ENCODE assay signal across 14 cellular contexts in the genomic region with DNA sequence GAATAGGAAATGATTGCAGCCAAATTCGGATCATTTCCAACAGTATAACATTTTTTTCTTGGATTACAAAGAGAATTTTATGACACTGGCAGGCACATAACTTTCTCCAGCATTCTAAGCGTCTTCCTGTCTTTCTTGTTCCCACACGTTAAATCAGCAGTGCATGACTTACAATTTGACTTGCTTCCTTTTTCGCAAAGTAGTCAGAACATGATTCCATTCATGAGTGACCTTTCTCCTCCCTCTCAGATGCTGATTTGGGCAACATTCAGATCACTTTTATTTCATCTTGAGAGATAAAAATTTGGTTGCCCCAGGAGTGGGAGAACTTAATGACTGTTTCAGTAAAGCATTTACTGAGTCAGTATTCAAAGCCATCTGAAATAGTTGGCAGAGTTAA.
DNase-seq lines count a peak whose midpoint lies in the region; ATAC-seq, FAIRE-seq and TF ChIP-seq lines count a peak whose summit lies in the region.
"Had no signal": no experiment of that assay in that cellular context is flagged by ENCODE, and none has a peak within 500 bp of the region (broad histone marks: within the 10 kb centered on the region; RNA-seq: fewer than 3 reads in every experiment).

No MANE protein-coding gene starts in this region.

- peak overlapping the region; percentile 56 for H3K4me2 ChIP-seq in mammary epithelial cell (ENCODE audit: insufficient read depth, low read depth, low read length)

- peaks cover 87% of the 10 kb centered on the region for H3K4me1 ChIP-seq in mammary epithelial cell (ENCODE audit: insufficient read depth, low read length)

- H3K4me3 ChIP-seq in mammary epithelial cell (replicated peaks in 1 of 3; ENCODE audit: insufficient read depth in 1 of 3, low read depth in 2 of 3, low read length in 3 of 3) = no peak overlapping the region

- H3K4me3 Mint-ChIP-seq in memory B cell = no peak overlapping the region

- intact Hi-C loops in mammary epithelial cell (cut with micrococcal nuclease) = no loop called here

- no peak for TF ChIP-seq CTCF in GM10266 (IDR thresholded peaks at IDR 0.05; ENCODE audit: control insufficient read depth, insufficient read depth, low read depth, missing control alignments)
- no peak for TF ChIP-seq CTCF in mammary epithelial cell (conservative IDR thresholded peaks at IDR 0.05 in 1 of 2, IDR thresholded peaks at IDR 0.05 in 1 of 2; ENCODE audit: extremely low read depth in 1 of 2, insufficient read depth in 1 of 2, low read depth in 1 of 2, low read length in 2 of 2)

- H3K27ac ChIP-seq in mammary epithelial cell (ENCODE audit: insufficient read depth, low read depth, low read length) = peak overlapping the region; percentile 87
- H3K27ac ChIP-seq: C4-2B had no signal

- H3K9me3 ChIP-seq in mammary epithelial cell (replicated peaks; ENCODE audit: insufficient read depth, low read length) = no peaks in the 10 kb centered on the region

- no peaks in the 10 kb centered on the region for H3K79me2 ChIP-seq in mammary epithelial cell (ENCODE audit: insufficient read depth, low read length)

- H3K36me3 ChIP-seq in mammary epithelial cell (ENCODE audit: insufficient read depth, low read length) = no peaks in the 10 kb centered on the region

- DNase-seq in GM10266 (ENCODE audit: extremely low spot score) (peak; percentile 5), mammary epithelial cell (peak; percentile 90), memory B cell (ENCODE audit: low spot score in 2 of 2) (no peak), HPDE6-E6E7 (ENCODE audit: extremely low spot score) (no peak), islet precursor cell (no peak), frontal cortex (ENCODE audit: low spot score in 2 of 2) (no peak)
- DNase-seq: central memory CD4-positive, alpha-beta T cell; hippocampal formation; MM.1S; NCI-H69; stimulated activated CD4-positive, alpha-beta T cell treated with anti-CD3 and anti-CD28 coated beads, Interleukin-1b, Interleukin-23, amount 100 ng/mL, for 48 hours had no signal

- H3K27me3 Mint-ChIP-seq in memory B cell = no peaks in the 10 kb centered on the region

- no peak for FAIRE-seq in frontal cortex (lab: Jason Lieb, UNC)

- no peaks in the 10 kb centered on the region for H3K36me3 Mint-ChIP-seq in memory B cell

- no peak overlapping the region for H3K9ac ChIP-seq in mammary epithelial cell (ENCODE audit: insufficient read depth, low read length)

- dilution Hi-C loops in mammary epithelial cell (cut with HindIII; ENCODE audit: low sequenced_read_pairs) = no loop called here

- no peaks in the 10 kb centered on the region for H4K20me1 ChIP-seq in mammary epithelial cell (ENCODE audit: insufficient read depth, low read length)

- no peaks in the 10 kb centered on the region for H3K9me3 Mint-ChIP-seq in memory B cell

- ATAC-seq in HG03159 (IDR thresholded peaks at IDR 0.05; ENCODE audit: unreplicated experiment) (peak; percentile 45), memory B cell (ENCODE audit: low read depth) (peak; percentile 48), HG03280 (IDR thresholded peaks at IDR 0.05; ENCODE audit: unreplicated experiment) (no peak)

- in situ Hi-C loops in mammary epithelial cell (cut with MboI; ENCODE audit: low sequenced_read_pairs in 2 of 2) = no loop called here

- peak overlapping the region; percentile 55 for H2AFZ ChIP-seq in mammary epithelial cell (ENCODE audit: low read depth, low read length)

- peaks cover 13% of the 10 kb centered on the region for H3K4me1 Mint-ChIP-seq in memory B cell

- no peak overlapping the region for H3K27ac Mint-ChIP-seq in memory B cell

- WGBS in mammary epithelial cell (ENCODE audit: low coverage, missing lambda C conversion rate) = 0% methylated on average over 4 of the region's 4 CpGs

- no peaks in the 10 kb centered on the region for H3K27me3 ChIP-seq in mammary epithelial cell (ENCODE audit: insufficient read depth, low read length)

- BruUV-seq in mammary epithelial cell (replicated peaks; lab: Mats Ljungman, UMichigan) = no TSS peak

- CTCF ChIA-PET in mammary epithelial cell (lab: Charles Lee; ENCODE audit: low non-redundant PET) = no interaction called here

Comparison
In these comparisons a context has a peak if more than half of its experiments do, and no peak if none do; other contexts are left out.
1. DNase-seq: peak in GM10266 (single experiment) and mammary epithelial cell (single experiment); none in memory B cell (0 of 2), HPDE6-E6E7 (single experiment), islet precursor cell (single experiment) and frontal cortex (0 of 2).